In genomic region chr11:114060402-114061052, GRCh38 we compare ENCODE assay signal across 8 cellular contexts. TPM values are rescaled to one million over a fixed set of nuclear protein-coding genes. Genes with fewer than 3 reads are reported as not detected.
DNase-seq lines count a peak whose midpoint lies in the region; ATAC-seq and FAIRE-seq lines count a peak whose summit lies in the region.

No MANE protein-coding gene starts in this region.

- intact Hi-C loops in activated CD4-positive, alpha-beta T cell treated with anti-CD3 and anti-CD28 coated beads, Interleukin-2, amount 10 ng/mL, durations not matched to agents 24 days and 14 days (cut with micrococcal nuclease), result loop anchor here (5.0 kb wide), 1 partner anchor 107 kb away; no protein-coding TSS in a partner anchor

- H3K27me3 Mint-ChIP-seq in activated CD4-positive, alpha-beta T cell treated with anti-CD3 and anti-CD28 coated beads, Interleukin-2, amount 10 ng/mL, durations not matched to agents 24 days and 14 days, result peaks cover 64% of the 10 kb centered on the region
- H3K27me3 Mint-ChIP-seq in activated T-cell treated with anti-CD3 and anti-CD28 coated beads, Interleukin-2, amount 50 U/mL, for 72 hours (ENCODE audit: low read depth), result peaks cover 49% of the 10 kb centered on the region

- no peaks in the 10 kb centered on the region for H3K36me3 Mint-ChIP-seq in activated CD4-positive, alpha-beta T cell treated with anti-CD3 and anti-CD28 coated beads, Interleukin-2, amount 10 ng/mL, durations not matched to agents 24 days and 14 days (ENCODE audit: low read depth)
- peaks cover 0 to 4% of the 10 kb centered on the region in 2 donors for H3K36me3 Mint-ChIP-seq in activated T-cell treated with anti-CD3 and anti-CD28 coated beads, Interleukin-2, amount 50 U/mL, for 72 hours (ENCODE audit: insufficient read depth in 2 of 2)

- H3K4me3 ChIP-seq in neuron (ENCODE audit: low read length), result peak overlapping the region; percentile 94

- peaks cover 7% of the 10 kb centered on the region for H3K4me1 Mint-ChIP-seq in activated CD4-positive, alpha-beta T cell treated with anti-CD3 and anti-CD28 coated beads, Interleukin-2, amount 10 ng/mL, durations not matched to agents 24 days and 14 days
- H3K4me1 Mint-ChIP-seq in activated T-cell treated with anti-CD3 and anti-CD28 coated beads, Interleukin-2, amount 50 U/mL, for 72 hours (ENCODE audit: low read depth), result no peaks in the 10 kb centered on the region

- H3K9me3 Mint-ChIP-seq in activated CD4-positive, alpha-beta T cell treated with anti-CD3 and anti-CD28 coated beads, Interleukin-2, amount 10 ng/mL, durations not matched to agents 24 days and 14 days, result no peaks in the 10 kb centered on the region
- H3K9me3 Mint-ChIP-seq in activated T-cell treated with anti-CD3 and anti-CD28 coated beads, Interleukin-2, amount 50 U/mL, for 72 hours, result no peaks in the 10 kb centered on the region

- H3K4me1 ChIP-seq in neuron (ENCODE audit: insufficient read depth, low read length), result peaks cover 46% of the 10 kb centered on the region

- peak; percentile 76 for DNase-seq in activated CD4-positive, alpha-beta T cell treated with anti-CD3 and anti-CD28 coated beads, Interleukin-2, amount 10 ng/mL, durations not matched to agents 24 days and 14 days
- no peak for DNase-seq in activated CD4-positive, alpha-beta T cell treated with anti-CD3 and anti-CD28 coated beads, Interleukin-2, amount 50 U/mL, for 1 hour
- DNase-seq in activated T-cell treated with anti-CD3 and anti-CD28 coated beads, Interleukin-2, amount 50 U/mL, for 72 hours, result peak; percentile 40 to 47
- peak; percentile 35 to 56 for DNase-seq in frontal cortex (ENCODE audit: low spot score in 2 of 2)

- H3K4me3 Mint-ChIP-seq in activated CD4-positive, alpha-beta T cell treated with anti-CD3 and anti-CD28 coated beads, Interleukin-2, amount 10 ng/mL, durations not matched to agents 24 days and 14 days, result peak overlapping the region; percentile 87
- peak overlapping the region; percentile 85 to 87 for H3K4me3 Mint-ChIP-seq in activated T-cell treated with anti-CD3 and anti-CD28 coated beads, Interleukin-2, amount 50 U/mL, for 72 hours

- H2AFZ ChIP-seq in neuron (ENCODE audit: low read depth, low read length), result no peak overlapping the region

- FAIRE-seq in frontal cortex (lab: Jason Lieb, UNC), result no peak

- H3K27me3 ChIP-seq in neuron (ENCODE audit: insufficient read depth, low read length), result no peaks in the 10 kb centered on the region

- peak; percentile 48 to 49 for ATAC-seq in activated T-cell treated with anti-CD3 and anti-CD28 coated beads, Interleukin-2, amount 50 U/mL, for 72 hours (replicated peaks in 1 of 2)
- no peak for ATAC-seq in HG02852 (IDR thresholded peaks at IDR 0.05; ENCODE audit: unreplicated experiment)
- no peak for ATAC-seq in GM21717 (IDR thresholded peaks at IDR 0.05; ENCODE audit: unreplicated experiment)
- no peak for ATAC-seq in HG03565 (IDR thresholded peaks at IDR 0.05; ENCODE audit: unreplicated experiment)

- peak overlapping the region; percentile 68 for H3K27ac Mint-ChIP-seq in activated CD4-positive, alpha-beta T cell treated with anti-CD3 and anti-CD28 coated beads, Interleukin-2, amount 10 ng/mL, durations not matched to agents 24 days and 14 days
- H3K27ac Mint-ChIP-seq in activated T-cell treated with anti-CD3 and anti-CD28 coated beads, Interleukin-2, amount 50 U/mL, for 72 hours, result no peak overlapping the region

- H3K36me3 ChIP-seq in neuron (ENCODE audit: insufficient read depth, low read length), result peaks cover 27% of the 10 kb centered on the region

- no peaks in the 10 kb centered on the region for H3K9me3 ChIP-seq in neuron (ENCODE audit: low read length)

RNA-seq across cellular contexts. Expression of gene ZBTB16, which starts 1.0 kb away (rescaled TPM):
- 2.5 and 3.8 TPM in 2 replicates for total RNA-seq in activated CD4-positive, alpha-beta T cell treated with anti-CD3 and anti-CD28 coated beads, Interleukin-2, amount 10 ng/mL, durations not matched to agents 24 days and 14 days
- 1 to 10 TPM; 3.3 to 4.0 TPM for total RNA-seq in activated T-cell treated with anti-CD3 and anti-CD28 coated beads, Interleukin-2, amount 50 U/mL, for 72 hours
- 3.7 TPM for total RNA-seq in frontal cortex

Comparison
In these comparisons a context has a peak if more than half of its experiments do, and no peak if none do; other contexts are left out.
1. ATAC-seq: peak in activated T-cell treated with anti-CD3 and anti-CD28 coated beads, Interleukin-2, amount 50 U/mL, for 72 hours (2 of 2); none in HG02852 (single experiment), GM21717 (single experiment) and HG03565 (single experiment).